Comparison of ENCODE assay signal across 25 cellular contexts in the genomic region with DNA sequence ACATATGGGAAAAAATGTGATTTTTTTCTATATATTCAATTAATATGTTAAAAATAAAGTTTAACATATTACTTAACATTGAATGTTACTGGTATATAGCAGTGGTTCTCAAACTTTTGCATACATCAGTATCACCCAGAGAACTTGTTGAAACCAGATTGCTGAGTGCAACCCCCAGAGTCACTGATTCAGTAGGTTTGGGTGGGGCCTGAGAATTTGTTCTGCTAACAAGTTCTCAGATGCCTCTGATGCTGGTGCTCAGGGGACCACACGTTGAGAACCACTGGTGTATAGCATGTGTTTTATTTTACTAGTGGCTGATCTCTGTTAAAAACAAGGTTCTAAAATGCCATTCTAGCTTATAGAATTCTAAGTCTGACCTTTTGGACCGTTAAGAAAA.
"Had no signal": no experiment of that assay in that cellular context is flagged by ENCODE, and none has a peak within 500 bp of the region (broad histone marks: within the 10 kb centered on the region; RNA-seq: fewer than 3 reads in every experiment).

No MANE protein-coding gene starts in this region.

- H3K27me3 Mint-ChIP-seq: dendritic cell treated with granulocyte-macrophage colony-stimulating factor and Interleukin-4, amounts not matched to agents 40 ng/mL and 50 ng/mL, for 4 days had no signal

- H3K27me3 ChIP-seq: colonic mucosa, esophagus muscularis mucosa, esophagus squamous epithelium, foreskin keratinocyte, gastrocnemius medialis, gastroesophageal sphincter, heart left ventricle had no signal

- H3K27ac Mint-ChIP-seq: dendritic cell treated with granulocyte-macrophage colony-stimulating factor and Interleukin-4, amounts not matched to agents 40 ng/mL and 50 ng/mL, for 4 days; effector memory CD8-positive, alpha-beta T cell; endodermal cell had no signal

- H3K4me1 ChIP-seq: colonic mucosa, esophagus muscularis mucosa, esophagus squamous epithelium, foreskin keratinocyte, gastrocnemius medialis, gastroesophageal sphincter, heart left ventricle, heart right ventricle had no signal

- H3K36me3 ChIP-seq: colonic mucosa, esophagus muscularis mucosa, esophagus squamous epithelium, gastrocnemius medialis, gastroesophageal sphincter, heart left ventricle, heart right ventricle had no signal

- DNase-seq: colonic mucosa; cortex of kidney; dermis blood vessel endothelial cell; dorsolateral prefrontal cortex; effector CD4-positive, alpha-beta T cell; effector CD8-positive, alpha-beta T cell; effector memory CD4-positive, alpha-beta T cell; effector memory CD8-positive, alpha-beta T cell; endodermal cell; erythroblast; esophagus squamous epithelium; foreskin fibroblast; foreskin keratinocyte; foreskin melanocyte; gastrocnemius medialis; glutamatergic neuron; head of caudate nucleus; heart left ventricle; heart right ventricle had no signal

- H3K4me3 ChIP-seq: colonic mucosa, coronary artery, dorsolateral prefrontal cortex, esophagus muscularis mucosa, esophagus squamous epithelium, gastrocnemius medialis, gastroesophageal sphincter, heart left ventricle, heart right ventricle had no signal

- H3K27ac ChIP-seq: colonic mucosa, coronary artery, dorsolateral prefrontal cortex, epithelial cell of prostate, esophagus muscularis mucosa, esophagus squamous epithelium, foreskin keratinocyte, gastrocnemius medialis, gastroesophageal sphincter, heart left ventricle, heart right ventricle had no signal

- H3K4me1 Mint-ChIP-seq: endodermal cell had no signal

- H3K4me3 Mint-ChIP-seq: dendritic cell treated with granulocyte-macrophage colony-stimulating factor and Interleukin-4, amounts not matched to agents 40 ng/mL and 50 ng/mL, for 4 days; effector memory CD8-positive, alpha-beta T cell; endodermal cell had no signal

- ATAC-seq: effector memory CD8-positive, alpha-beta T cell; esophagus mucosa; foreskin keratinocyte; gastrocnemius medialis; gastroesophageal sphincter; heart left ventricle; heart right ventricle had no signal

- H3K9me3 Mint-ChIP-seq: dendritic cell treated with granulocyte-macrophage colony-stimulating factor and Interleukin-4, amounts not matched to agents 40 ng/mL and 50 ng/mL, for 4 days; effector memory CD8-positive, alpha-beta T cell had no signal
